In the genomic region with DNA sequence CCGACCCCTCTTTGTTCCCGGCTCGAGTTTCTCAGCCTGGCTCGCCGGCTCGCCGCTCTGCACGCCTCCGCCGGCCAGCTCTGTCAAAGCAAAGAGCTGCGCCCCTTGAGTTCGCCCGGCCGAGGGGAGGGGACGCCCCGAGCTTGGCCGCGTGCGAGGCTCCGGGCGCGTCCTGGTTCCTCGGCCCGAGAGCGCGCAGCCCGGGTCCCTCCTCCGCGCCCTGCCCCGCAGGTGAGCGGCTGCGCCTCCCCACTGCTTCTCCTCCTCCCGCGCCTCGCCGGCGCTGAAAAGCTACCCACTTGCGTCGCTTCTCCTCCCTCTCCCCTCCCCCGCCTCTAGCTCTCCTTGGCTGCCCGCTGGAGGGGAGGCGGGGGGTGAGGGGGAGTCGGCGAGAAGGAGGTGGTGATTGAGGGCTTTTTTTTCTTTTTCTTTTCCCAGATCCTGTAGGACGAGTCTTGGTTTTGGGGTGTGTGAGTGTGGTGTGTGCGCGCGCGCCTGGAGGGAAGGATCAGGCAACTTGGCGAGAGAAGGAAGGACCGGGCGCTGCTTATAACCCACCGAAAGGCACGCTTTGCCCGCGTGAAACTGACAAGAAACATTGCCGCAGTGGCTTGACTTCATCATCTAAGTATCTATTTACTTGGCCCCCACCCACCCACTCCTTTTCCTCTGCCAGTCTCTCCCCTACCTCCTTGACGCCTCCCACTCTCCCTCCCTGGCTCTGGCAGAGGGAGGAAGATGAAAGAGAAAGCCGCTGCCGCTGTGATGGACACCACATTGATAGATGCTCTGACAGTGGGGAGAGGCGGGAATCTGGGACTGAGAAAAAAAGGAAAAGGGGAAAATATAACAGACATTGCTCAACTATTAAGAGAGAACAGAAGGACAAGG, we compare ENCODE assay signal across 8 cellular contexts. TPM values are rescaled to one million over a fixed set of nuclear protein-coding genes. Genes with fewer than 3 reads are reported as not detected.
DNase-seq lines count a peak whose midpoint lies in the region; ATAC-seq and TF ChIP-seq lines count a peak whose summit lies in the region.
"Had no signal": no experiment of that assay in that cellular context is flagged by ENCODE, and none has a peak within 500 bp of the region (broad histone marks: within the 10 kb centered on the region; RNA-seq: fewer than 3 reads in every experiment).

TSS of gene LEF1 (minus strand) at position 261 of the 891 bp plus-strand sequence. CDS start 1,165 bp downstream, outside the sequence.

- TF ChIP-seq CTCF in left ventricle myocardium inferior (IDR thresholded peaks at IDR 0.05; ENCODE audit: borderline replicate concordance) (no peak), gastrocnemius medialis (IDR thresholded peaks at IDR 0.05 in 4 of 5, conservative IDR thresholded peaks at IDR 0.05 in 1 of 5) (no peak)

- H3K27ac ChIP-seq in left ventricle myocardium inferior (replicated peaks): no peak within 1 kb of the TSS
- no peak within 1 kb of the TSS for H3K27ac ChIP-seq in gastrocnemius medialis

- peak within 1 kb of the TSS; percentile 97 for H3K27ac Mint-ChIP-seq in activated naive CD4-positive, alpha-beta T cell treated with anti-CD3 and anti-CD28 coated beads for 36 hours

- peaks cover 53% of the 10 kb centered on the region for H3K4me1 ChIP-seq in left ventricle myocardium inferior
- H3K4me1 ChIP-seq in gastrocnemius medialis: peaks cover 18 to 22% of the 10 kb centered on the region in 2 donors

- H3K4me3 ChIP-seq in left ventricle myocardium inferior (peak within 1 kb of the TSS; percentile 71), gastrocnemius medialis (peak within 1 kb of the TSS; percentile 52 to 75 (median 56))

- no peaks in the 10 kb centered on the region for H3K9me3 ChIP-seq in left ventricle myocardium inferior (replicated peaks)
- H3K9me3 ChIP-seq in gastrocnemius medialis: no peaks in the 10 kb centered on the region

- H3K27me3 ChIP-seq in left ventricle myocardium inferior (ENCODE audit: low read depth) (peaks cover 100% of the 10 kb centered on the region), gastrocnemius medialis (peaks cover 94 to 98% (median 96%) of the 10 kb centered on the region in 3 donors)

- peak within 1 kb of the TSS; percentile 88 for H3K4me3 Mint-ChIP-seq in activated naive CD4-positive, alpha-beta T cell treated with anti-CD3 and anti-CD28 coated beads for 36 hours

- DNase-seq in SHP77 (lab: John Stamatoyannopoulos, UW) (peak; percentile 28 to 41), left ventricle myocardium inferior (no peak), gastrocnemius medialis (no peak), Ammon's horn (ENCODE audit: low spot score) (no peak)
- DNase-seq in activated naive CD4-positive, alpha-beta T cell treated with anti-CD3 and anti-CD28 coated beads for 36 hours: peak; percentile 84

- TF ChIP-seq POLR2A in gastrocnemius medialis (IDR thresholded peaks at IDR 0.05): no peak

- peaks cover 29% of the 10 kb centered on the region for H3K4me1 Mint-ChIP-seq in activated naive CD4-positive, alpha-beta T cell treated with anti-CD3 and anti-CD28 coated beads for 36 hours (ENCODE audit: low read depth)

- ATAC-seq in GM18867 (IDR thresholded peaks at IDR 0.05; ENCODE audit: unreplicated experiment) (peak; percentile 39), HG03159 (IDR thresholded peaks at IDR 0.05; ENCODE audit: unreplicated experiment) (peak; percentile 33), gastrocnemius medialis (no peak)

- intact Hi-C loops in activated naive CD4-positive, alpha-beta T cell treated with anti-CD3 and anti-CD28 coated beads for 36 hours (cut with micrococcal nuclease): loop anchor here (2.0 kb wide), 1 partner anchor 298 kb away; no protein-coding TSS in a partner anchor
- intact Hi-C loops in left ventricle myocardium inferior (cut with micrococcal nuclease): no loop called here
- intact Hi-C loops in gastrocnemius medialis (cut with DNase I; ENCODE audit: low total_unique reads): no loop called here

- no peaks in the 10 kb centered on the region for H3K36me3 ChIP-seq in left ventricle myocardium inferior
- H3K36me3 ChIP-seq in gastrocnemius medialis: no peaks in the 10 kb centered on the region

- no peaks in the 10 kb centered on the region for H3K27me3 Mint-ChIP-seq in activated naive CD4-positive, alpha-beta T cell treated with anti-CD3 and anti-CD28 coated beads for 36 hours (ENCODE audit: low read depth)

- H3K36me3 Mint-ChIP-seq in activated naive CD4-positive, alpha-beta T cell treated with anti-CD3 and anti-CD28 coated beads for 36 hours (ENCODE audit: low read depth): peaks cover 31% of the 10 kb centered on the region

- CTCF ChIA-PET in activated naive CD4-positive, alpha-beta T cell treated with anti-CD3 and anti-CD28 coated beads for 36 hours (lab: Charles Lee): interaction anchor here (0.8 to 1.8 kb wide), 7 partner anchors 12 to 403 kb away, joined by 3 to 5 read pairs (median 4); no protein-coding TSS in a partner anchor

- in situ Hi-C loops in gastrocnemius medialis (cut with MboI; ENCODE audit: low sequenced_read_pairs in 4 of 4): no loop called here

- H3K9me3 Mint-ChIP-seq in activated naive CD4-positive, alpha-beta T cell treated with anti-CD3 and anti-CD28 coated beads for 36 hours: no peaks in the 10 kb centered on the region

RNA-seq across cellular contexts. Expression of gene LEF1, which starts in this region (rescaled TPM):
- 100 to 1,000 TPM; 350 to 367 TPM for total RNA-seq in activated naive CD4-positive, alpha-beta T cell treated with anti-CD3 and anti-CD28 coated beads for 36 hours
- 0.41 TPM for total RNA-seq in left ventricle myocardium inferior
- total RNA-seq in gastrocnemius medialis: under 1 TPM in 1 of 4 donors, not detected in 3; 0.33 TPM
- total RNA-seq: pulmonary artery endothelial cell had no signal

Comparison
In these comparisons a context has a peak if more than half of its experiments do, and no peak if none do; other contexts are left out.
1. RNA of gene LEF1 (total RNA-seq): 350 to 367 TPM in activated naive CD4-positive, alpha-beta T cell treated with anti-CD3 and anti-CD28 coated beads for 36 hours; 0.41 TPM in left ventricle myocardium inferior (single experiment) and 0.33 TPM in gastrocnemius medialis; every median in the first group is over 100 times any median in the second.
2. ATAC-seq: peak in GM18867 (single experiment) and HG03159 (single experiment); none in gastrocnemius medialis (0 of 2).
3. DNase-seq: peak in SHP77 (2 of 2) and activated naive CD4-positive, alpha-beta T cell treated with anti-CD3 and anti-CD28 coated beads for 36 hours (single experiment); none in left ventricle myocardium inferior (single experiment), gastrocnemius medialis (0 of 2) and Ammon's horn (single experiment).